In the genomic region with DNA sequence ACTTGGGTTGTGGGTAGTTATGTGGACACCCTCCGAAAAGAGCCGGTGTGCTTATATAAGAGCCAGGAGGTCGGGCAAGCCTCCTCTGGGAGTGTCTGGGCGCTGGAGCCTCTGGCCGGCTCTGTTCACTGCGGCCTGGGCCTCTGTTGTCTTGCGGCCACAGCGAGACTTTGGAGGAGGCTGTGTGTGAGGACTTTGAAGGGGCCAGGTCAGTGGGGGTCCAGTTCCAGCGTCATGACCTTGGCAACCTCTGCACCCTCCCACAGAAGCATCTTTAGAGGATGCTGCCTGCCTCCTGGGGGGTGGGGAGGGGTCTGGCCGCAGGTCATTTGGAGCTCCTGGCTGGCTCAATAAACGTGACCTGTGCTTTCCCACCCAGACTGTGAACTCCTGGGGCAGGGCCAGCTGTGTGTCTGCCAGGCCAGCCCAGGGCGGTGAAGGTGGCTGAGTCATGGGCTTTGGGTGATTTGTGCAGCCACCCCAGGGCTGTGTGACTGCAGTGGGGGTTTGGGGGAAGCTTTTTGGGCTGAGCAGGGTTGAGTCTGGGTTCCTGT, we compare ENCODE assay signal across 9 cellular contexts. TPM values are rescaled to one million over a fixed set of nuclear protein-coding genes. Genes with fewer than 3 reads are reported as not detected.
DNase-seq lines count a peak whose midpoint lies in the region; ATAC-seq and TF ChIP-seq lines count a peak whose summit lies in the region.
"Had no signal": no experiment of that assay in that cellular context is flagged by ENCODE, and none has a peak within 500 bp of the region (broad histone marks: within the 10 kb centered on the region; RNA-seq: fewer than 3 reads in every experiment).

No MANE protein-coding gene starts in this region.

- H3K9me3 ChIP-seq in heart left ventricle (no peaks in the 10 kb centered on the region), uterus (no peaks in the 10 kb centered on the region)

- 26 to 40% (median 30%) methylated on average over 11 to 12 of the region's 12 CpGs for WGBS in heart left ventricle, 4 donors

- H3K27ac ChIP-seq in heart left ventricle = peak overlapping the region in 10 of 12 donors; percentile 75 to 89 (median 86)
- H3K27ac ChIP-seq in uterus = peak overlapping the region in 1 of 2 donors; percentile 81

- peak overlapping the region in 10 of 12 donors; percentile 83 to 99 (median 92) for H3K4me3 ChIP-seq in heart left ventricle
- peak overlapping the region; percentile 78 to 92 for H3K4me3 ChIP-seq in uterus

- DNase-seq in heart left ventricle (no peak), Right ventricle myocardium superior (no peak), left lobe of liver (ENCODE audit: low spot score) (peak; percentile 94), uterus (no peak), NCI-H345 treated with DMSO at 0.1 percent for 48 hours (lab: John Stamatoyannopoulos, UW; ENCODE audit: unreplicated experiment) (no peak)
- no peak for DNase-seq in activated naive CD8-positive, alpha-beta T cell treated with anti-CD3 and anti-CD28 coated beads for 36 hours
- DNase-seq: activated CD4-positive, alpha-beta T cell treated with anti-CD3 and anti-CD28 coated beads, Interleukin-2, amount 50 U/mL, for 1 hour had no signal

- ATAC-seq in heart left ventricle (peak in 1 of 4 donors; percentile 3), Right ventricle myocardium superior (ENCODE audit: poor library complexity) (no peak), left lobe of liver (peak; percentile 43), GM21367 (IDR thresholded peaks at IDR 0.05; ENCODE audit: unreplicated experiment) (no peak), HG03342 (IDR thresholded peaks at IDR 0.05; ENCODE audit: unreplicated experiment) (no peak)

- no peaks in the 10 kb centered on the region for H3K36me3 Mint-ChIP-seq in activated naive CD8-positive, alpha-beta T cell treated with anti-CD3 and anti-CD28 coated beads for 36 hours

- H3K4me1 ChIP-seq in heart left ventricle (peaks cover 6 to 43% (median 20%) of the 10 kb centered on the region in 12 donors), uterus (peaks cover 0 to 20% of the 10 kb centered on the region in 2 donors)

- H3K27me3 ChIP-seq in heart left ventricle (no peaks in the 10 kb centered on the region), uterus (no peaks in the 10 kb centered on the region)

- no peaks in the 10 kb centered on the region for H3K27me3 Mint-ChIP-seq in activated naive CD8-positive, alpha-beta T cell treated with anti-CD3 and anti-CD28 coated beads for 36 hours

- H3K4me1 Mint-ChIP-seq in activated naive CD8-positive, alpha-beta T cell treated with anti-CD3 and anti-CD28 coated beads for 36 hours = peaks cover 31% of the 10 kb centered on the region

- TF ChIP-seq CTCF in heart left ventricle (IDR thresholded peaks at IDR 0.05) (no peak), uterus (IDR thresholded peaks at IDR 0.05) (no peak)

- TF ChIP-seq POLR2A in heart left ventricle (IDR thresholded peaks at IDR 0.05) (no peak), uterus (IDR thresholded peaks at IDR 0.05) (no peak)

- H3K36me3 ChIP-seq in heart left ventricle = no peaks in the 10 kb centered on the region
- no peaks in the 10 kb centered on the region for H3K36me3 ChIP-seq in uterus

- H3K4me3 Mint-ChIP-seq in activated naive CD8-positive, alpha-beta T cell treated with anti-CD3 and anti-CD28 coated beads for 36 hours = peak overlapping the region; percentile 91

- H3K9me3 Mint-ChIP-seq in activated naive CD8-positive, alpha-beta T cell treated with anti-CD3 and anti-CD28 coated beads for 36 hours = no peaks in the 10 kb centered on the region

- H3K27ac Mint-ChIP-seq in activated naive CD8-positive, alpha-beta T cell treated with anti-CD3 and anti-CD28 coated beads for 36 hours = peak overlapping the region; percentile 83

- intact Hi-C loops in heart left ventricle (cut with DNase I) (loop anchor here in 2 of 10 donors (5.0 to 10.0 kb wide), 2 partner anchors 82 to 169 kb away; a partner anchor contains a TSS), Right ventricle myocardium superior (cut with DNase I) (loop anchor here (5.0 kb wide), 1 partner anchor 82 kb away; a partner anchor contains a TSS), uterus (cut with DNase I; ENCODE audit: low total_unique reads) (no loop called here)

RNA-seq across cellular contexts. Expression of a gene that starts 1.2 kb away (rescaled TPM):
- total RNA-seq in heart left ventricle (10 to 100 TPM; 19.2 to 52.1 (median 42.9) TPM), Right ventricle myocardium superior (34.6 TPM), left lobe of liver (49.2 TPM), uterus (10 to 100 TPM; 21.5 to 75.4 (median 27.2) TPM)
- 10 to 100 TPM; 23.6 to 32.9 TPM for polyA plus RNA-seq in heart left ventricle
- total RNA-seq in activated naive CD8-positive, alpha-beta T cell treated with anti-CD3 and anti-CD28 coated beads for 36 hours = 10 to 100 TPM; 37.8 to 38.6 TPM

RNA-seq across cellular contexts. Expression of a gene that starts 14.8 kb away (rescaled TPM):
- 10 to 100 TPM; 37.0 to 75.9 (median 50.7) TPM for total RNA-seq in heart left ventricle
- polyA plus RNA-seq in heart left ventricle = 10 to 100 TPM; 23.5 to 31.1 TPM
- total RNA-seq in Right ventricle myocardium superior = 34.3 TPM
- total RNA-seq in activated naive CD8-positive, alpha-beta T cell treated with anti-CD3 and anti-CD28 coated beads for 36 hours = not detected
- total RNA-seq in left lobe of liver = 8.1 TPM
- total RNA-seq in uterus = 100 to 1,000 TPM in 1 of 4 donors, 10 to 100 TPM in 2, 1 to 10 TPM in 1; 6.7 to 116 (median 19.1) TPM

RNA-seq across cellular contexts. Expression of a gene that starts 15.1 kb away (rescaled TPM):
- total RNA-seq in heart left ventricle (10 to 100 TPM in 2 of 9 donors, 1 to 10 TPM in 7; 3.2 to 25.6 (median 5.3) TPM), Right ventricle myocardium superior (6.7 TPM), left lobe of liver (4.6 TPM), uterus (10 to 100 TPM in 1 of 4 donors, 1 to 10 TPM in 3; 4.6 to 38.8 (median 6.7) TPM)
- polyA plus RNA-seq in heart left ventricle = 1 to 10 TPM; 3.7 to 6.5 TPM
- 10 to 100 TPM; 26.4 to 31.8 TPM for total RNA-seq in activated naive CD8-positive, alpha-beta T cell treated with anti-CD3 and anti-CD28 coated beads for 36 hours

RNA-seq across cellular contexts. Expression of a gene that starts 15.7 kb away (rescaled TPM):
- 1 to 10 TPM in 3 of 9 donors, under 1 TPM in 6; 0.18 to 1.9 (median 0.67) TPM for total RNA-seq in heart left ventricle
- under 1 TPM; 0.21 to 0.27 TPM for polyA plus RNA-seq in heart left ventricle
- total RNA-seq in Right ventricle myocardium superior = 0.75 TPM
- total RNA-seq in activated naive CD8-positive, alpha-beta T cell treated with anti-CD3 and anti-CD28 coated beads for 36 hours = under 1 TPM; 0.16 to 0.25 TPM
- 0.15 TPM for total RNA-seq in left lobe of liver
- total RNA-seq in uterus = 1 to 10 TPM in 1 of 4 donors, under 1 TPM in 2, not detected in 1; 0.51 to 1.9 (median 0.64) TPM

RNA-seq across cellular contexts. Expression of a gene that starts 20.0 kb away (rescaled TPM):
- total RNA-seq in heart left ventricle (not detected), Right ventricle myocardium superior (not detected), left lobe of liver (not detected), uterus (not detected)
- polyA plus RNA-seq in heart left ventricle = not detected
- under 1 TPM; 0.47 to 0.50 TPM for total RNA-seq in activated naive CD8-positive, alpha-beta T cell treated with anti-CD3 and anti-CD28 coated beads for 36 hours
